8 cellular contexts compared by ENCODE assay signal in genomic region chr11:6667733-6668374, GRCh38. TPM values are rescaled to one million over a fixed set of nuclear protein-coding genes. Genes with fewer than 3 reads are reported as not detected.
A peak's percentile ranks its signal among the peaks of the same experiment; 100 is the strongest.
DNase-seq lines count a peak whose midpoint lies in the region; ATAC-seq and TF ChIP-seq lines count a peak whose summit lies in the region.

No MANE protein-coding gene starts in this region.

- H3K4me1 Mint-ChIP-seq in Calu3 (ENCODE audit: low read depth, unreplicated experiment) = no peaks in the 10 kb centered on the region

- intact Hi-C loops in Calu3 (cut with micrococcal nuclease; ENCODE audit: unreplicated experiment) (no loop called here), ascending aorta (cut with DNase I) (no loop called here), left colon (cut with DNase I, micrococcal nuclease) (no loop called here)

- TF ChIP-seq CTCF in Calu3 (IDR thresholded peaks at IDR 0.05; ENCODE audit: unreplicated experiment) = peak; percentile 52
- TF ChIP-seq CTCF in ascending aorta (IDR thresholded peaks at IDR 0.05) = peak; percentile 36 to 62 (median 47)

- ATAC-seq in GM19395 (IDR thresholded peaks at IDR 0.05; ENCODE audit: unreplicated experiment) = peak; percentile 63
- ATAC-seq in left colon = peak; percentile 53
- no peak for ATAC-seq in HG03571 (IDR thresholded peaks at IDR 0.05; ENCODE audit: unreplicated experiment)

- peak; percentile 8 for DNase-seq in Calu3
- DNase-seq in NCI-H460 (ENCODE audit: extremely low read depth, low read depth) = peak; percentile 8
- DNase-seq in ascending aorta (ENCODE audit: low spot score in 2 of 2) = no peak
- no peak for DNase-seq in left colon
- no peak for DNase-seq in H7
- DNase-seq in islet precursor cell = no peak

- H3K9me3 ChIP-seq in ascending aorta = no peaks in the 10 kb centered on the region

- no peaks in the 10 kb centered on the region for H3K27me3 ChIP-seq in ascending aorta
- no peaks in the 10 kb centered on the region for H3K27me3 ChIP-seq in H7 (ENCODE audit: control insufficient read depth, insufficient read depth, low read length)

- no peaks in the 10 kb centered on the region for H3K36me3 Mint-ChIP-seq in Calu3 (ENCODE audit: insufficient read depth, unreplicated experiment)

- no peak overlapping the region for H3K27ac ChIP-seq in ascending aorta

- peaks cover 3% of the 10 kb centered on the region for H3K9me3 Mint-ChIP-seq in Calu3 (ENCODE audit: low read depth, unreplicated experiment)

- CTCF ChIA-PET in Calu3 (lab: Charles Lee) = interaction anchor here (0.7 to 1.5 kb wide), 5 partner anchors 15 to 223 kb away, joined by 3 to 14 read pairs (median 4); partner anchors contain the start of genes ILK, MRPL17 and TPP1

- no peak overlapping the region for H3K4me3 ChIP-seq in ascending aorta
- H3K4me3 ChIP-seq in H7 (ENCODE audit: insufficient read depth, low read depth, low read length) = no peak overlapping the region

- no peaks in the 10 kb centered on the region for H3K4me1 ChIP-seq in ascending aorta

- no peaks in the 10 kb centered on the region for H3K36me3 ChIP-seq in ascending aorta
- H3K36me3 ChIP-seq in H7 (replicated peaks; ENCODE audit: control insufficient read depth, insufficient read depth, low read length) = no peaks in the 10 kb centered on the region

- no TSS peak for BruUV-seq in Calu3 (replicated peaks; lab: Mats Ljungman, UMichigan)

- H3K4me3 Mint-ChIP-seq in Calu3 (ENCODE audit: low read depth, unreplicated experiment) = no peak overlapping the region

- peaks cover 48% of the 10 kb centered on the region for H3K27me3 Mint-ChIP-seq in Calu3 (ENCODE audit: unreplicated experiment)

- H3K27ac Mint-ChIP-seq in Calu3 (ENCODE audit: unreplicated experiment) = no peak overlapping the region

RNA-seq across cellular contexts. Expression of gene DCHS1, which starts 12.2 kb away (rescaled TPM):
- total RNA-seq in Calu3 (2022) (0.02 TPM in 1 of 2 replicates, not detected in the other), ascending aorta (58.0 TPM), left colon (1 to 10 TPM; 2.8 to 7.6 TPM)
- total RNA-seq in NCI-H460 (2014; rRNA removed; shearing (Covaris generic)) = 0.07 and 0.14 TPM in 2 replicates
- 0.04 and 0.37 TPM in 2 replicates for polyA plus RNA-seq in NCI-H460 (2014; cell fraction: nucleus; rRNA removed)
- total RNA-seq in H7 (2014; rRNA removed; shearing (Covaris generic)) = 15.7 and 16.8 TPM in 2 replicates

RNA-seq across cellular contexts. Expression of gene MRPL17, which starts 15.3 kb away (rescaled TPM):
- total RNA-seq in Calu3 (2022) (78.2 and 84.0 TPM in 2 replicates), ascending aorta (12.9 TPM), left colon (10 to 100 TPM; 24.7 to 29.9 TPM)
- total RNA-seq in NCI-H460 (2014; rRNA removed; shearing (Covaris generic)) = 34.3 and 35.8 TPM in 2 replicates
- 1,075 and 1,287 TPM in 2 replicates for polyA plus RNA-seq in NCI-H460 (2014; cell fraction: nucleus; rRNA removed)
- 72.9 and 110 TPM in 2 replicates for total RNA-seq in H7 (2014; rRNA removed; shearing (Covaris generic))

RNA-seq across cellular contexts. Expression of gene TPP1, which starts 48.6 kb away (rescaled TPM):
- 70.6 and 71.5 TPM in 2 replicates for total RNA-seq in Calu3 (2022)
- 2.9 and 5.2 TPM in 2 replicates for total RNA-seq in NCI-H460 (2014; rRNA removed; shearing (Covaris generic))
- polyA plus RNA-seq in NCI-H460 (2014; cell fraction: nucleus; rRNA removed) = 4.8 and 10.6 TPM in 2 replicates
- 96.7 TPM for total RNA-seq in ascending aorta
- 100 to 1,000 TPM in 1 of 2 donors, 10 to 100 TPM in 1; 71.7 to 105 TPM for total RNA-seq in left colon
- 13.9 and 17.1 TPM in 2 replicates for total RNA-seq in H7 (2014; rRNA removed; shearing (Covaris generic))

RNA-seq across cellular contexts. Expression of gene TAF10, which starts 55.8 kb away (rescaled TPM):
- 175 and 187 TPM in 2 replicates for total RNA-seq in Calu3 (2022)
- total RNA-seq in NCI-H460 (2014; rRNA removed; shearing (Covaris generic)) = 65.6 and 74.5 TPM in 2 replicates
- polyA plus RNA-seq in NCI-H460 (2014; cell fraction: nucleus; rRNA removed) = 23.8 and 73.6 TPM in 2 replicates
- total RNA-seq in ascending aorta = 76.0 TPM
- total RNA-seq in left colon = 100 to 1,000 TPM; 113 to 146 TPM
- 121 and 198 TPM in 2 replicates for total RNA-seq in H7 (2014; rRNA removed; shearing (Covaris generic))

Comparison
In these comparisons a context has a peak if more than half of its experiments do, and no peak if none do; other contexts are left out.
1. DNase-seq: peak in Calu3 (single experiment) and NCI-H460 (single experiment); none in ascending aorta (0 of 2), left colon (0 of 2), H7 (single experiment) and islet precursor cell (single experiment).